10 cellular contexts compared by ENCODE assay signal in the genomic region with DNA sequence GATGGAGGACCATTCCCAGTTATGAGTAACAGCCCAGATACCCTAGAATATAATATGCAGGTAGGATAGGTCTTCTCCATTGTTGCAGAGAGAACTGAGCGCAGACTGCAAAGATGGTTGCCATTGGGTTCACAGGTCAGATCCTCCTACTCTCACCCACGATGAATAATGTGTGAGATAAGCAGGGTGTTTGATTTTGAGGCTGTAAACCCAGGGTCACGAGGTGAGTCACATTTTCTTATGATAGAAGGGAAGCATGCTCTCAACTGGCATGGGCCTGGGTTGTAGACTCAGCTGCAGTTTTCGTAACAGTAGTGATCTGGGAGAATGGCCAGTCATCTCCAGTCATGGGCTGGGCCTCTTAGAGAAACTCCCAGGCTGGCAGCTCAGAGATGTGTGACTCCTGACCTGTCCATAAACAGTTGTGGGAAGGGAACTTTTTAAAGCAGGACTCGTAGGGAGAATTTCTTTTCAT.
DNase-seq lines count a peak whose midpoint lies in the region; ATAC-seq and TF ChIP-seq lines count a peak whose summit lies in the region.
"Had no signal": no experiment of that assay in that cellular context is flagged by ENCODE, and none has a peak within 500 bp of the region (broad histone marks: within the 10 kb centered on the region; RNA-seq: fewer than 3 reads in every experiment).

No MANE protein-coding gene starts in this region.

- H4K20me1 ChIP-seq in GM23248 (ENCODE audit: insufficient read depth) = no peaks in the 10 kb centered on the region

- in situ Hi-C loops in GM23248 (cut with MboI) = no loop called here

- H2AFZ ChIP-seq in GM23248 = no peak overlapping the region

- 0 out of 2 replicates have a peak overlapping the region, but pooled peaks have one; percentile 16 for H3K9ac ChIP-seq in GM23248

- whole genome bisulfite sequencing in GM23248 (ENCODE audit: low coverage in 1 of 2, low lambda C conversion rate in 2 of 2, missing lambda C conversion rate in 2 of 2), 2 experiments = 24 to 28% methylated on average over 5 of the region's 5 CpGs
- WGBS in gastroesophageal sphincter (ENCODE audit: low coverage in 1 of 2), 2 donors = 36 to 58% methylated on average over 4 to 5 of the region's 5 CpGs

- no peak for TF ChIP-seq EP300 in gastroesophageal sphincter (IDR thresholded peaks at IDR 0.05)

- no peak overlapping the region for H3K4me2 ChIP-seq in GM23248 (ENCODE audit: unreplicated experiment)

- TF ChIP-seq CTCF in gastroesophageal sphincter (IDR thresholded peaks at IDR 0.05) = no peak

- H3K4me3 ChIP-seq in GM23248 (no peak overlapping the region), gastroesophageal sphincter (no peak overlapping the region)
- H3K4me3 ChIP-seq: cardiac muscle cell had no signal

- peak overlapping the region; percentile 50 for H3K27ac ChIP-seq in GM23248
- peak overlapping the region in 1 of 4 donors; percentile 18 for H3K27ac ChIP-seq in gastroesophageal sphincter
- H3K27ac ChIP-seq: cardiac muscle cell, neutrophil had no signal

- TF ChIP-seq POLR2A in gastroesophageal sphincter (IDR thresholded peaks at IDR 0.05) = no peak

- H3K9me3 ChIP-seq in GM23248 (ENCODE audit: low read depth) (no peaks in the 10 kb centered on the region), gastroesophageal sphincter (no peaks in the 10 kb centered on the region)
- H3K9me3 ChIP-seq: neutrophil had no signal

- peaks cover 7% of the 10 kb centered on the region; the same call in 1 of the 2 replicates for H3F3A ChIP-seq in GM23248 (ENCODE audit: insufficient read depth)

- DNase-seq in GM23248 (peak; percentile 97), SIG-M5 (lab: John Stamatoyannopoulos, UW) (peak; percentile 34), anterior cingulate cortex (lab: John Stamatoyannopoulos, UW) (no peak), NCI-H2029 treated with DMSO at 0.1 percent for 48 hours (lab: John Stamatoyannopoulos, UW) (no peak)
- DNase-seq in stimulated activated CD4-positive, alpha-beta T cell treated with anti-CD3 and anti-CD28 coated beads, Interleukin-4, amount 100 ng/mL, for 4 hours = peak; percentile 4 to 16

- no peaks in the 10 kb centered on the region for H3K9me2 ChIP-seq in GM23248 (ENCODE audit: insufficient read depth)

- H3K4me1 ChIP-seq in GM23248 (ENCODE audit: insufficient read depth) (peaks cover 16% of the 10 kb centered on the region; the same call in 1 of the 2 replicates), gastroesophageal sphincter (peaks cover 3 to 30% (median 5%) of the 10 kb centered on the region in 3 donors)

- ATAC-seq in gastroesophageal sphincter (peak; percentile 89), GM21390 (IDR thresholded peaks at IDR 0.05; ENCODE audit: unreplicated experiment) (no peak), HG03342 (IDR thresholded peaks at IDR 0.05; ENCODE audit: unreplicated experiment) (no peak)

- H3K36me3 ChIP-seq in GM23248 (ENCODE audit: low read depth) (no peaks in the 10 kb centered on the region), gastroesophageal sphincter (no peaks in the 10 kb centered on the region)
- H3K36me3 ChIP-seq: cardiac muscle cell, neutrophil had no signal

- H3K27me3 ChIP-seq in GM23248 (replicated peaks; ENCODE audit: insufficient read depth) (no peaks in the 10 kb centered on the region), gastroesophageal sphincter (no peaks in the 10 kb centered on the region)
- H3K27me3 ChIP-seq: cardiac muscle cell, neutrophil had no signal

- H3K79me2 ChIP-seq in GM23248 (ENCODE audit: insufficient read depth) = no peaks in the 10 kb centered on the region

Comparison
In these comparisons a context has a peak if more than half of its experiments do, and no peak if none do; other contexts are left out.
1. DNase-seq: peak in GM23248 (single experiment), SIG-M5 (single experiment) and stimulated activated CD4-positive, alpha-beta T cell treated with anti-CD3 and anti-CD28 coated beads, Interleukin-4, amount 100 ng/mL, for 4 hours (2 of 2); none in anterior cingulate cortex (0 of 58) and NCI-H2029 treated with DMSO at 0.1 percent for 48 hours (single experiment).